ENCODE assay signal across 8 cellular contexts in genomic region chr4:39446842-39447573, GRCh38.
A peak's percentile ranks its signal among the peaks of the same experiment; 100 is the strongest.
DNase-seq lines count a peak whose midpoint lies in the region; ATAC-seq and TF ChIP-seq lines count a peak whose summit lies in the region.

No MANE protein-coding gene starts in this region.

- peak; percentile 28 for TF ChIP-seq CTCF in foreskin fibroblast (IDR thresholded peaks at IDR 0.05; ENCODE audit: low read depth, low read length)

- ATAC-seq in GM19328 (IDR thresholded peaks at IDR 0.05; ENCODE audit: unreplicated experiment) (peak; percentile 62), HG03432 (IDR thresholded peaks at IDR 0.05; ENCODE audit: unreplicated experiment) (peak; percentile 91)

- intact Hi-C loops in posterior cingulate gyrus (cut with DNase I) = no loop called here

- H3K4me3 ChIP-seq in foreskin fibroblast (ENCODE audit: low read depth in 1 of 2, low read length in 2 of 2) = peak overlapping the region; percentile 28 to 51

- DNase-seq in AG20443 (ENCODE audit: low spot score) (peak; percentile 73), foreskin fibroblast (peak; percentile 47 to 74), posterior cingulate gyrus (peak in 7 of 10 donors; percentile 10 to 87 (median 26)), SIG-M5 treated with dmso at 0.1 percent for 504 hours (lab: John Stamatoyannopoulos, UW; ENCODE audit: unreplicated experiment) (no peak), HuH-7.5 (ENCODE audit: low spot score) (no peak)
- DNase-seq in activated T-cell treated with anti-CD3 and anti-CD28 coated beads, Interleukin-2, amount 50 U/mL, for 48 hours = peak; percentile 63 to 69

Comparison
In these comparisons a context has a peak if more than half of its experiments do, and no peak if none do; other contexts are left out.
1. DNase-seq: peak in AG20443 (single experiment), activated T-cell treated with anti-CD3 and anti-CD28 coated beads, Interleukin-2, amount 50 U/mL, for 48 hours (2 of 2), foreskin fibroblast (2 of 2) and posterior cingulate gyrus (7 of 10); none in SIG-M5 treated with dmso at 0.1 percent for 504 hours (single experiment) and HuH-7.5 (single experiment).